In the genomic region with DNA sequence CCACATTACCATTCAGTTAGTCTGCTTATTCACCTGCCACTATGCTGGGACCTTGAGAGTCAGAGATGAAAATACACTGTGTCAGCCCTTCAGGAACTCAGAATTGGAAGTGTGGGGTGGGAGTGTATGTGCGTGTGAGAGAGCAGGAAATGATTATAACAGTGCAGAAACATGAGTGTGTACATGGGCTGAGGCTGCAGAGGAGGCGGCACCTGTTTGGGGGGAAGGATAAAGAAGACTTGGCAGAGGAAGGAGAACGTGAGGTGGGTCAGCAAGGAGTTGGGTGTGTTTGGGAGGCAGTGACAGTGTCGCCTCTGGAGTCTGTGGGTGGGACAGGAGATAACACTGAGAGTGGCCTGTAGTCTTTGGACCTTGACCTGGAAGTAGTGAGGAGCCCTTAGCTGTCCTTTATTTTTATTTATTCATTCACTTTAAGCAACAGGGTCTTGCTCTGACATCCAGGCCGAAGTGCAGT, we compare ENCODE assay signal across 11 cellular contexts. TPM values are rescaled to one million over a fixed set of nuclear protein-coding genes. Genes with fewer than 3 reads are reported as not detected.
A peak's percentile ranks its signal among the peaks of the same experiment; 100 is the strongest.
DNase-seq lines count a peak whose midpoint lies in the region; ATAC-seq and TF ChIP-seq lines count a peak whose summit lies in the region.
"Had no signal": no experiment of that assay in that cellular context is flagged by ENCODE, and none has a peak within 500 bp of the region (broad histone marks: within the 10 kb centered on the region; RNA-seq: fewer than 3 reads in every experiment).

No MANE protein-coding gene starts in this region.

- H3K9me3 Mint-ChIP-seq in CD14-positive monocyte, result peaks cover 0 to 2% (median 0%) of the 10 kb centered on the region in 7 donors
- no peaks in the 10 kb centered on the region for H3K9me3 Mint-ChIP-seq in activated naive CD4-positive, alpha-beta T cell treated with anti-CD3 and anti-CD28 coated beads, Interleukin-2, amount 10 ng/mL, durations not matched to agents 7 days and 5 days

- H3K4me3 ChIP-seq in mucosa of descending colon (no peak overlapping the region), uterus (no peak overlapping the region)

- H3K27ac Mint-ChIP-seq in CD14-positive monocyte, result peak overlapping the region; percentile 65 to 100 (median 84)
- peak overlapping the region; percentile 16 for H3K27ac Mint-ChIP-seq in activated naive CD4-positive, alpha-beta T cell treated with anti-CD3 and anti-CD28 coated beads, Interleukin-2, amount 10 ng/mL, durations not matched to agents 7 days and 5 days

- ATAC-seq in mucosa of descending colon, result peak; percentile 50
- ATAC-seq: activated CD4-positive, CD25-positive, alpha-beta regulatory T cell treated with anti-CD3 and anti-CD28 coated beads, Interleukin-2, amount 50 U/mL, for 24 hours had no signal

- H3K36me3 Mint-ChIP-seq in CD14-positive monocyte, result peaks cover 24 to 51% of the 10 kb centered on the region in 2 donors
- peaks cover 44% of the 10 kb centered on the region for H3K36me3 Mint-ChIP-seq in activated naive CD4-positive, alpha-beta T cell treated with anti-CD3 and anti-CD28 coated beads, Interleukin-2, amount 10 ng/mL, durations not matched to agents 7 days and 5 days

- H3K27me3 Mint-ChIP-seq in CD14-positive monocyte (ENCODE audit: low read depth in 3 of 3), result peaks cover 0 to 2% (median 0%) of the 10 kb centered on the region in 3 donors
- no peaks in the 10 kb centered on the region for H3K27me3 Mint-ChIP-seq in activated naive CD4-positive, alpha-beta T cell treated with anti-CD3 and anti-CD28 coated beads, Interleukin-2, amount 10 ng/mL, durations not matched to agents 7 days and 5 days

- no peaks in the 10 kb centered on the region for H3K36me3 ChIP-seq in mucosa of descending colon (ENCODE audit: low read depth)
- H3K36me3 ChIP-seq in uterus, result no peaks in the 10 kb centered on the region
- H3K36me3 ChIP-seq: breast epithelium had no signal

- TF ChIP-seq CTCF in CD14-positive monocyte (IDR thresholded peaks at IDR 0.05) (no peak), mucosa of descending colon (IDR thresholded peaks at IDR 0.05) (no peak), uterus (IDR thresholded peaks at IDR 0.05) (no peak)

- peaks cover 72% of the 10 kb centered on the region for H3K4me1 Mint-ChIP-seq in CD14-positive monocyte
- H3K4me1 Mint-ChIP-seq in activated naive CD4-positive, alpha-beta T cell treated with anti-CD3 and anti-CD28 coated beads, Interleukin-2, amount 10 ng/mL, durations not matched to agents 7 days and 5 days, result peaks cover 64% of the 10 kb centered on the region

- H3K4me1 ChIP-seq in mucosa of descending colon (ENCODE audit: low read depth) (peaks cover 42% of the 10 kb centered on the region), uterus (peaks cover 0 to 3% of the 10 kb centered on the region in 2 donors)

- H3K9me3 ChIP-seq in mucosa of descending colon (no peaks in the 10 kb centered on the region), uterus (no peaks in the 10 kb centered on the region)
- H3K9me3 ChIP-seq: breast epithelium had no signal

- H3K27me3 ChIP-seq in uterus, result no peaks in the 10 kb centered on the region
- H3K27me3 ChIP-seq: breast epithelium had no signal

- intact Hi-C loops in CD14-positive monocyte (cut with micrococcal nuclease) (loop anchor here in 1 of 2 donors (5.0 kb wide), 2 partner anchors 82 to 298 kb away; a partner anchor contains a TSS), mucosa of descending colon (cut with DNase I, micrococcal nuclease) (no loop called here), uterus (cut with DNase I; ENCODE audit: low total_unique reads) (no loop called here)

- CTCF ChIA-PET in activated naive CD4-positive, alpha-beta T cell treated with anti-CD3 and anti-CD28 coated beads, Interleukin-2, amount 10 ng/mL, durations not matched to agents 7 days and 5 days (lab: Charles Lee), result interaction anchor here (1.7 kb wide), 1 partner anchor 22 kb away, joined by 4 read pairs; no protein-coding TSS in a partner anchor

- no peak overlapping the region for H3K27ac ChIP-seq in uterus

- peak overlapping the region; percentile 2 to 5 for H3K4me3 Mint-ChIP-seq in CD14-positive monocyte
- H3K4me3 Mint-ChIP-seq in activated naive CD4-positive, alpha-beta T cell treated with anti-CD3 and anti-CD28 coated beads, Interleukin-2, amount 10 ng/mL, durations not matched to agents 7 days and 5 days, result peak overlapping the region; percentile 95

- TF ChIP-seq POLR2A in uterus (IDR thresholded peaks at IDR 0.05), result no peak

- DNase-seq in CD14-positive monocyte (ENCODE audit: low spot score) (no peak), HT-29 (ENCODE audit: low spot score) (peak; percentile 45), mucosa of descending colon (peak in 2 of 3 donors; percentile 62 to 64), KG1 (lab: John Stamatoyannopoulos, UW) (no peak), OCI-M1 (lab: John Stamatoyannopoulos, UW) (no peak), uterus (no peak), AG20443 (ENCODE audit: low spot score) (no peak)
- peak; percentile 37 for DNase-seq in activated naive CD4-positive, alpha-beta T cell treated with anti-CD3 and anti-CD28 coated beads, Interleukin-2, amount 10 ng/mL, durations not matched to agents 7 days and 5 days
- DNase-seq: kidney glomerular epithelial cell had no signal

RNA-seq across cellular contexts. Expression of a gene that starts 3.1 kb away (rescaled TPM):
- 10 to 100 TPM in 1 of 2 donors, 1 to 10 TPM in 1; 7.1 to 10.0 TPM for polyA plus RNA-seq in CD14-positive monocyte
- total RNA-seq in HT-29 (2014; rRNA removed; shearing (Covaris generic)), result 117 and 120 TPM in 2 replicates
- total RNA-seq in mucosa of descending colon (100 to 1,000 TPM; 167 to 230 (median 184) TPM), uterus (10 to 100 TPM; 48.0 to 73.8 (median 57.9) TPM)

Comparison
In these comparisons a context has a peak if more than half of its experiments do, and no peak if none do; other contexts are left out.
1. DNase-seq: peak in HT-29 (single experiment), activated naive CD4-positive, alpha-beta T cell treated with anti-CD3 and anti-CD28 coated beads, Interleukin-2, amount 10 ng/mL, durations not matched to agents 7 days and 5 days (single experiment) and mucosa of descending colon (2 of 3); none in CD14-positive monocyte (single experiment), KG1 (single experiment), OCI-M1 (single experiment), uterus (0 of 2) and AG20443 (single experiment).